21 cellular contexts compared by ENCODE assay signal in genomic region chr15:38202356-38202755, GRCh38.
"Had no signal": no experiment of that assay in that cellular context is flagged by ENCODE, and none has a peak within 500 bp of the region (broad histone marks: within the 10 kb centered on the region; RNA-seq: fewer than 3 reads in every experiment).

No MANE protein-coding gene starts in this region.

- H3K4me3 ChIP-seq: coronary artery, heart left ventricle, lower lobe of right lung, suprapubic skin, transverse colon had no signal

- H3K27me3 ChIP-seq: heart left ventricle, suprapubic skin, transverse colon had no signal

- ATAC-seq: activated T-cell treated with anti-CD3 and anti-CD28 coated beads, Interleukin-2, amount 50 U/mL, for 72 hours; lower lobe of right lung; natural killer cell; stimulated activated effector memory CD8-positive, alpha-beta T cell treated with anti-CD3 and anti-CD28 coated beads, Interleukin-12 subunit alpha, Interleukin-12 subunit beta, amount 100 ng/mL, for 72 hours; stimulated activated naive CD8-positive, alpha-beta T cell treated with anti-CD3 and anti-CD28 coated beads, Interleukin-15, amount 100 ng/mL, for 72 hours had no signal

- H3K9me3 ChIP-seq: heart left ventricle, lower lobe of right lung, suprapubic skin, transverse colon had no signal

- DNase-seq: activated CD4-positive, alpha-beta memory T cell treated with anti-CD3 and anti-CD28 coated beads, Interleukin-2, amount 10 ng/mL, durations not matched to agents 7 days and 5 days; activated CD4-positive, alpha-beta T cell treated with anti-CD3 and anti-CD28 coated beads for 48 hours; activated effector memory CD4-positive, alpha-beta T cell treated with Interleukin-2 at 50 U/mL for 16 hours; activated naive CD4-positive, alpha-beta T cell treated with anti-CD3 and anti-CD28 coated beads for 36 hours; activated naive CD8-positive, alpha-beta T cell treated with anti-CD3 and anti-CD28 coated beads, Interleukin-2, amount 10 ng/mL, durations not matched to agents 7 days and 5 days; activated T-cell treated with anti-CD3 and anti-CD28 coated beads, Interleukin-2, amount 50 U/mL, for 72 hours; amniotic stem cell; cerebellar nuclear complex; endodermal cell; heart left ventricle; lower lobe of right lung; natural killer cell; right cardiac atrium; stimulated activated CD4-positive, alpha-beta T cell treated with anti-CD3 and anti-CD28 coated beads, Interleukin-2, amount 100 ng/mL, for 24 hours; stimulated activated naive CD8-positive, alpha-beta T cell treated with anti-CD3 and anti-CD28 coated beads, Interleukin-15, amount 100 ng/mL, for 72 hours; T-helper 2 cell; transverse colon had no signal

- H3K27ac ChIP-seq: coronary artery, epithelial cell of prostate, heart left ventricle, lower lobe of right lung, suprapubic skin, transverse colon had no signal

- H3K36me3 ChIP-seq: heart left ventricle, lower lobe of right lung, suprapubic skin, transverse colon had no signal
